ENCODE assay signal across 32 cellular contexts in the genomic region with DNA sequence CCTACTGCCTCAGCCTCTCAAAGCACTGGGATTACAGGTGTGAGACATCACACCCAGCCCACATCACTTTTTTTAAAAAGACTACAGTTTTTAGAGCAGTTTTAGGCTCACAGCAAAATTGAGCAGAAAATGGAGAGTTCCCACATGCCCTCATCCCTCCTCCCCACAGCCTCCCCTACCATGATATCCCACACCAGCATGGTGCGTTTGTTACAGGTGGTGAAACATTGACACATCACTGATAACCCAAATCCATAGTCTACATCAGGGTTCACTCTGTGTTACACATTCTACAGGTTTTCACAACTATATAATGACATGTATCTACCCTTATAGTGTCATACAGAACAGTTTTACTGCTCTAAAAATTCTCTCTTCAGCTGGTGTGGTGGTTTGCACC.
"Had no signal": no experiment of that assay in that cellular context is flagged by ENCODE, and none has a peak within 500 bp of the region (broad histone marks: within the 10 kb centered on the region; RNA-seq: fewer than 3 reads in every experiment).

No MANE protein-coding gene starts in this region.

- ATAC-seq: activated naive CD4-positive, alpha-beta T cell treated with anti-CD3 and anti-CD28 coated beads, Interleukin-2, amount 50 U/mL, for 72 hours; activated naive CD8-positive, alpha-beta T cell treated with anti-CD3 and anti-CD28 coated beads, Interleukin-2, amount 50 U/mL, for 24 hours; activated T-cell treated with anti-CD3 and anti-CD28 coated beads, Interleukin-2, amount 50 U/mL, for 4 hours; activated T-cell treated with anti-CD3 and anti-CD28 coated beads, Interleukin-2, amount 50 U/mL, for 72 hours; activated T-helper 17 cell treated with anti-CD3 and anti-CD28 coated beads, Interleukin-2, amount 50 U/mL, for 72 hours; body of pancreas had no signal

- H3K27ac ChIP-seq: adrenal gland, ascending aorta, body of pancreas, cardiac muscle cell had no signal

- H3K9me3 ChIP-seq: adrenal gland, ascending aorta, body of pancreas, breast epithelium had no signal

- H3K4me1 ChIP-seq: ascending aorta, breast epithelium had no signal

- DNase-seq: activated effector memory CD4-positive, alpha-beta T cell treated with anti-CD3 and anti-CD28 coated beads, Interleukin-2, amount 50 U/mL, for 16 hours; activated effector memory CD4-positive, alpha-beta T cell treated with Interleukin-2 at 50 U/mL for 16 hours; activated gamma-delta T cell; activated gamma-delta T cell treated with Interleukin-2 at 50 U/mL for 16 hours; activated naive CD4-positive, alpha-beta T cell; activated naive CD4-positive, alpha-beta T cell treated with anti-CD3 and anti-CD28 coated beads for 36 hours; activated naive CD4-positive, alpha-beta T cell treated with anti-CD3 and anti-CD28 coated beads, Interleukin-2, amount 10 ng/mL, durations not matched to agents 7 days and 5 days; activated naive CD4-positive, alpha-beta T cell treated with anti-CD3 and anti-CD28 coated beads, Interleukin-2, amount 50 U/mL, for 16 hours; activated naive CD4-positive, alpha-beta T cell treated with Interleukin-2 at 50 U/mL for 16 hours; activated naive CD8-positive, alpha-beta T cell treated with anti-CD3 and anti-CD28 coated beads for 36 hours; activated naive CD8-positive, alpha-beta T cell treated with anti-CD3 and anti-CD28 coated beads, Interleukin-2, amount 10 ng/mL, durations not matched to agents 7 days and 5 days; activated naive CD8-positive, alpha-beta T cell treated with anti-CD3 and anti-CD28 coated beads, Interleukin-2, amount 50 U/mL, for 24 hours; activated T-cell treated with anti-CD3 and anti-CD28 coated beads for 4 hours; activated T-cell treated with anti-CD3 and anti-CD28 coated beads, Interleukin-2, amount 50 U/mL, for 1 hour; activated T-cell treated with anti-CD3 and anti-CD28 coated beads, Interleukin-2, amount 50 U/mL, for 24 hours; activated T-cell treated with anti-CD3 and anti-CD28 coated beads, Interleukin-2, amount 50 U/mL, for 4 hours; activated T-cell treated with anti-CD3 and anti-CD28 coated beads, Interleukin-2, amount 50 U/mL, for 48 hours; activated T-cell treated with anti-CD3 and anti-CD28 coated beads, Interleukin-2, amount 50 U/mL, for 72 hours; adrenal gland; amniotic stem cell; amygdala; anterior cingulate cortex; aorta; body of pancreas; caudate nucleus; central memory CD4-positive, alpha-beta T cell; cerebellar nuclear complex had no signal

- H3K4me3 ChIP-seq: adrenal gland, ascending aorta, body of pancreas, breast epithelium, cardiac muscle cell had no signal

- H3K36me3 ChIP-seq: adrenal gland, ascending aorta, breast epithelium, cardiac muscle cell had no signal

- H3K27me3 ChIP-seq: adrenal gland, ascending aorta, body of pancreas, breast epithelium, cardiac muscle cell had no signal
